Comparison of ENCODE assay signal across 8 cellular contexts in genomic region chr7:100483728-100484635, GRCh38. TPM values are rescaled to one million over a fixed set of nuclear protein-coding genes. Genes with fewer than 3 reads are reported as not detected.
DNase-seq lines count a peak whose midpoint lies in the region; ATAC-seq and TF ChIP-seq lines count a peak whose summit lies in the region.

Gene NYAP1, plus strand, starts transcription at chr7:100483927. Its CDS starts 1,385 bp downstream, at chr7:100485312.

- H3K27ac ChIP-seq in endodermal cell (ENCODE audit: low read depth, low read length) (no peak within 1 kb of the TSS), mesodermal cell (ENCODE audit: low read depth, low read length, severe bottlenecking) (no peak within 1 kb of the TSS)

- no peak for TF ChIP-seq CTCF in endodermal cell (conservative IDR thresholded peaks at IDR 0.05)

- no peaks in the 10 kb centered on the region for H3K27me3 Mint-ChIP-seq in activated CD4-positive, alpha-beta memory T cell treated with anti-CD3 and anti-CD28 coated beads for 36 hours
- H3K27me3 Mint-ChIP-seq in endodermal cell (ENCODE audit: insufficient read depth): no peaks in the 10 kb centered on the region
- H3K27me3 Mint-ChIP-seq in stimulated activated naive CD8-positive, alpha-beta T cell treated with anti-CD3 and anti-CD28 coated beads, Interleukin-15, amount 100 ng/mL, for 72 hours: no peaks in the 10 kb centered on the region

- H3K9ac ChIP-seq in endodermal cell (ENCODE audit: extremely low read depth, low read length, poor library complexity, severe bottlenecking): peak within 1 kb of the TSS; percentile 52

- H3K9me3 Mint-ChIP-seq in activated CD4-positive, alpha-beta memory T cell treated with anti-CD3 and anti-CD28 coated beads for 36 hours: no peaks in the 10 kb centered on the region
- H3K9me3 Mint-ChIP-seq in endodermal cell: no peaks in the 10 kb centered on the region
- no peaks in the 10 kb centered on the region for H3K9me3 Mint-ChIP-seq in stimulated activated naive CD8-positive, alpha-beta T cell treated with anti-CD3 and anti-CD28 coated beads, Interleukin-15, amount 100 ng/mL, for 72 hours

- H3K36me3 ChIP-seq in endodermal cell (ENCODE audit: control insufficient read depth, insufficient read depth, low read length): no peaks in the 10 kb centered on the region
- H3K36me3 ChIP-seq in mesodermal cell (ENCODE audit: control insufficient read depth, insufficient read depth, low read length): peaks cover 9% of the 10 kb centered on the region

- CTCF ChIA-PET in activated CD4-positive, alpha-beta memory T cell treated with anti-CD3 and anti-CD28 coated beads for 36 hours (lab: Charles Lee): interaction anchor here (2.2 kb wide), 2 partner anchors 10 to 14 kb away, joined by 10 to 11 read pairs; no protein-coding TSS in a partner anchor

- DNase-seq in C1 segment of cervical spinal cord (lab: John Stamatoyannopoulos, UW): peak in 11 of 14 donors; percentile 34 to 78 (median 53)
- DNase-seq in NCI-H146 treated with DMSO at 0.1 percent for 48 hours (lab: John Stamatoyannopoulos, UW; ENCODE audit: unreplicated experiment): peak; percentile 45
- DNase-seq in activated CD4-positive, alpha-beta memory T cell treated with anti-CD3 and anti-CD28 coated beads for 36 hours: peak; percentile 46
- peak; percentile 91 for DNase-seq in endodermal cell
- DNase-seq in stimulated activated naive CD8-positive, alpha-beta T cell treated with anti-CD3 and anti-CD28 coated beads, Interleukin-15, amount 100 ng/mL, for 72 hours: no peak

- H3K9me3 ChIP-seq in endodermal cell (ENCODE audit: control insufficient read depth, low read length) (no peaks in the 10 kb centered on the region), mesodermal cell (ENCODE audit: control insufficient read depth, low read length) (no peaks in the 10 kb centered on the region)

- H3K27ac Mint-ChIP-seq in activated CD4-positive, alpha-beta memory T cell treated with anti-CD3 and anti-CD28 coated beads for 36 hours: no peak within 1 kb of the TSS
- peak within 1 kb of the TSS; percentile 75 for H3K27ac Mint-ChIP-seq in endodermal cell
- peak within 1 kb of the TSS; percentile 72 to 88 for H3K27ac Mint-ChIP-seq in stimulated activated naive CD8-positive, alpha-beta T cell treated with anti-CD3 and anti-CD28 coated beads, Interleukin-15, amount 100 ng/mL, for 72 hours

- WGBS in endodermal cell (ENCODE audit: insufficient coverage in 1 of 2, insufficient read length in 1 of 2), 2 experiments: 14 to 56% methylated on average over 9 to 44 of the region's 44 CpGs
- 23 to 52% methylated on average over 12 to 16 of the region's 44 CpGs for WGBS in mesodermal cell (ENCODE audit: insufficient coverage in 2 of 2), 2 experiments

- no peaks in the 10 kb centered on the region for H3K27me3 ChIP-seq in endodermal cell (ENCODE audit: control insufficient read depth, insufficient read depth, low read length, poor library complexity, severe bottlenecking)

- peak within 1 kb of the TSS; percentile 82 for H3K4me3 Mint-ChIP-seq in activated CD4-positive, alpha-beta memory T cell treated with anti-CD3 and anti-CD28 coated beads for 36 hours
- peak within 1 kb of the TSS; percentile 65 for H3K4me3 Mint-ChIP-seq in endodermal cell
- H3K4me3 Mint-ChIP-seq in stimulated activated naive CD8-positive, alpha-beta T cell treated with anti-CD3 and anti-CD28 coated beads, Interleukin-15, amount 100 ng/mL, for 72 hours: peak within 1 kb of the TSS; percentile 88 to 95

- H3K36me3 Mint-ChIP-seq in activated CD4-positive, alpha-beta memory T cell treated with anti-CD3 and anti-CD28 coated beads for 36 hours: peaks cover under 1% of the 10 kb centered on the region
- H3K36me3 Mint-ChIP-seq in endodermal cell (ENCODE audit: low read depth): peaks cover 9% of the 10 kb centered on the region

- H3K4me1 Mint-ChIP-seq in activated CD4-positive, alpha-beta memory T cell treated with anti-CD3 and anti-CD28 coated beads for 36 hours (ENCODE audit: low read depth): peaks cover 10% of the 10 kb centered on the region
- peaks cover 17% of the 10 kb centered on the region for H3K4me1 Mint-ChIP-seq in endodermal cell
- H3K4me1 Mint-ChIP-seq in stimulated activated naive CD8-positive, alpha-beta T cell treated with anti-CD3 and anti-CD28 coated beads, Interleukin-15, amount 100 ng/mL, for 72 hours: peaks cover 15% of the 10 kb centered on the region

- POLR2A ChIA-PET in activated CD4-positive, alpha-beta memory T cell treated with anti-CD3 and anti-CD28 coated beads for 36 hours (lab: Charles Lee): no interaction called here

- peak; percentile 2 for ATAC-seq in GM21447 (IDR thresholded peaks at IDR 0.05; ENCODE audit: unreplicated experiment)
- ATAC-seq in stimulated activated naive CD8-positive, alpha-beta T cell treated with anti-CD3 and anti-CD28 coated beads, Interleukin-15, amount 100 ng/mL, for 72 hours: peak; percentile 12
- ATAC-seq in GM19351 (IDR thresholded peaks at IDR 0.05; ENCODE audit: unreplicated experiment): no peak

- H3K4me3 ChIP-seq in endodermal cell (ENCODE audit: low read length) (peak within 1 kb of the TSS; percentile 85), mesodermal cell (ENCODE audit: extremely low read depth, insufficient read depth, low read length, poor library complexity, severe bottlenecking) (peak within 1 kb of the TSS; percentile 57)

- peaks cover 4% of the 10 kb centered on the region for H3K4me1 ChIP-seq in endodermal cell (ENCODE audit: control insufficient read depth, insufficient read depth, low read length)
- peaks cover 19% of the 10 kb centered on the region for H3K4me1 ChIP-seq in mesodermal cell (ENCODE audit: control insufficient read depth, insufficient read depth, low read length, poor library complexity, severe bottlenecking)

- intact Hi-C loops in activated CD4-positive, alpha-beta memory T cell treated with anti-CD3 and anti-CD28 coated beads for 36 hours (cut with micrococcal nuclease): loop anchor here (1.0 kb wide), 1 partner anchor 15 kb away; no protein-coding TSS in a partner anchor

RNA-seq across cellular contexts. Expression of gene NYAP1, which starts in this region (rescaled TPM):
- total RNA-seq in activated CD4-positive, alpha-beta memory T cell treated with anti-CD3 and anti-CD28 coated beads for 36 hours: under 1 TPM; 0.17 to 0.24 TPM
- 1 to 10 TPM; 7.9 to 9.3 TPM for total RNA-seq in endodermal cell
- polyA plus RNA-seq in endodermal cell (2013, experiment 1 of 2): 10.5 TPM
- polyA plus RNA-seq in endodermal cell (2013, experiment 2 of 2): 11.1 TPM
- 6.7 TPM for polyA plus RNA-seq in mesodermal cell (2013, experiment 1 of 2)
- polyA plus RNA-seq in mesodermal cell (2013, experiment 2 of 2): 5.7 TPM

Comparison
In these comparisons a context has a peak if more than half of its experiments do, and no peak if none do; other contexts are left out.
1. RNA of gene NYAP1 (total RNA-seq): 7.9 to 9.3 TPM in endodermal cell; 0.17 to 0.24 TPM in activated CD4-positive, alpha-beta memory T cell treated with anti-CD3 and anti-CD28 coated beads for 36 hours; every median in the first group is over 4 times any median in the second.
2. Peak in DNase-seq in activated CD4-positive, alpha-beta memory T cell treated with anti-CD3 and anti-CD28 coated beads for 36 hours; RNA of the gene not detected or under 1 TPM.
3. DNase-seq: peak in C1 segment of cervical spinal cord (11 of 14), NCI-H146 treated with DMSO at 0.1 percent for 48 hours (single experiment) and endodermal cell (single experiment); none in stimulated activated naive CD8-positive, alpha-beta T cell treated with anti-CD3 and anti-CD28 coated beads, Interleukin-15, amount 100 ng/mL, for 72 hours (0 of 2).
4. Peak in every context shown above with its lines, with median percentiles within 50 percentile points of each other: H3K4me3 Mint-ChIP-seq.